Comparison of ENCODE assay signal across 14 cellular contexts in the genomic region with DNA sequence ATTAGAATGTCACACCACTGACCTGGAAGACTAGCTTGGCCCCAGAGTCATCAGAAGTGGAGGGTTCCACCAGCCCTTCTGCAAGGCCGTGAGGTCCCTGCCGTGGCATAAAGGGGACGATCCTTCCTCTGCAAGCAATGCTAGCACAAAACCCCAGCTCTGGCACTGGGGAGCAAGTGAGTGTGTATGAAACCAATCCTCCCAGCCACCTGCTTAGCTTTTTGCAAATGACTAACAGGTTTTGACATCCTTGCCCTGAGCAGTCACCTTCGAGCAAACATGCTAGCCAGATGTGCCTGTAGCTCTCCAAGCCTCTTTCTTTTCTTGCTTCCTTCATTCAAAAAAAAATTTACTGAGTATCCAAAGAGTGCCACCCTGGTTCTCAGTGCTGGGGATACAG. TPM values are rescaled to one million over a fixed set of nuclear protein-coding genes. Genes with fewer than 3 reads are reported as not detected.
DNase-seq lines count a peak whose midpoint lies in the region; ATAC-seq, FAIRE-seq and TF ChIP-seq lines count a peak whose summit lies in the region.
"Had no signal": no experiment of that assay in that cellular context is flagged by ENCODE, and none has a peak within 500 bp of the region (broad histone marks: within the 10 kb centered on the region; RNA-seq: fewer than 3 reads in every experiment).

No MANE protein-coding gene starts in this region.

- no peaks in the 10 kb centered on the region for H3K36me3 ChIP-seq in HepG2 (replicated peaks in 1 of 2; ENCODE audit: control insufficient read depth in 1 of 2, insufficient read depth in 2 of 2, low read length in 2 of 2)
- H3K36me3 ChIP-seq in right lobe of liver: no peaks in the 10 kb centered on the region
- H3K36me3 ChIP-seq in PC-9 (ENCODE audit: low read depth): peaks cover 68% of the 10 kb centered on the region

- H3K9me3 ChIP-seq in HepG2 (ENCODE audit: low read length) (no peaks in the 10 kb centered on the region), right lobe of liver (no peaks in the 10 kb centered on the region), PC-9 (ENCODE audit: insufficient read depth, low read depth) (no peaks in the 10 kb centered on the region)
- H3K9me3 ChIP-seq in CD4-positive, alpha-beta T cell (ENCODE audit: control insufficient read depth, low read length): no peaks in the 10 kb centered on the region

- POLR2A ChIA-PET in HepG2 (lab: Yijun Ruan, JAX): no interaction called here
- POLR2A ChIA-PET in PC-9 (lab: Charles Lee; ENCODE audit: unreplicated experiment): interaction anchor here (0.5 to 0.7 kb wide), 3 partner anchors 232 to 811 kb away, joined by 3 to 9 read pairs (median 7); no protein-coding TSS in a partner anchor
- POLR2A ChIA-PET in CD4-positive, alpha-beta T cell (lab: Charles Lee): no interaction called here

- ATAC-seq in HepG2 (0 out of 3 replicates have a peak, but pooled peaks have one; percentile 10), right lobe of liver (no peak), GM19395 (IDR thresholded peaks at IDR 0.05; ENCODE audit: unreplicated experiment) (no peak)
- ATAC-seq in CD4-positive, alpha-beta T cell (ENCODE audit: poor library complexity): no peak
- no peak for ATAC-seq in activated T-cell treated with anti-CD3 and anti-CD28 coated beads, Interleukin-2, amount 50 U/mL, for 72 hours (replicated peaks in 1 of 2)
- ATAC-seq: GM23338 had no signal

- DNase-seq in HepG2 (ENCODE audit: low spot score) (no peak), right lobe of liver (no peak), PC-9 (no peak), COLO829 (ENCODE audit: low spot score) (no peak)
- DNase-seq in CD4-positive, alpha-beta T cell: no peak
- no peak for DNase-seq in activated T-cell treated with anti-CD3 and anti-CD28 coated beads, Interleukin-2, amount 50 U/mL, for 72 hours
- DNase-seq: DMS79, H7, IMR-90 had no signal

- H3K79me2 ChIP-seq in HepG2 (ENCODE audit: insufficient read depth, low read length) (no peaks in the 10 kb centered on the region), PC-9 (ENCODE audit: low read depth) (peaks cover 100% of the 10 kb centered on the region)

- in situ Hi-C loops in HepG2 (cut with HindIII; ENCODE audit: extremely low pct_ligation_motif_present, low pct_unique_long_range_greater_than_20kb): no loop called here

- H4K20me1 ChIP-seq in HepG2 (ENCODE audit: insufficient read depth, low read length) (no peaks in the 10 kb centered on the region), PC-9 (ENCODE audit: insufficient read depth) (peaks cover 100% of the 10 kb centered on the region)

- TF ChIP-seq EP300 in HepG2 (IDR thresholded peaks at IDR 0.05; ENCODE audit: low read depth in 2 of 2, low read length in 2 of 2) (no peak), HepG2 (CRISPR knock-in tag; IDR thresholded peaks at IDR 0.05; ENCODE audit: borderline replicate concordance) (no peak)

- peaks cover 96% of the 10 kb centered on the region for H3K4me1 Mint-ChIP-seq in dendritic cell treated with granulocyte-macrophage colony-stimulating factor and Interleukin-4, amounts not matched to agents 40 ng/mL and 50 ng/mL, for 4 days (ENCODE audit: low read depth)
- H3K4me1 Mint-ChIP-seq in CD4-positive, alpha-beta T cell (ENCODE audit: low read depth): no peaks in the 10 kb centered on the region
- no peaks in the 10 kb centered on the region for H3K4me1 Mint-ChIP-seq in activated T-cell treated with anti-CD3 and anti-CD28 coated beads, Interleukin-2, amount 50 U/mL, for 72 hours (ENCODE audit: low read depth)

- peak overlapping the region; percentile 71 for H3K27ac Mint-ChIP-seq in dendritic cell treated with granulocyte-macrophage colony-stimulating factor and Interleukin-4, amounts not matched to agents 40 ng/mL and 50 ng/mL, for 4 days
- no peak overlapping the region for H3K27ac Mint-ChIP-seq in CD4-positive, alpha-beta T cell
- no peak overlapping the region for H3K27ac Mint-ChIP-seq in activated T-cell treated with anti-CD3 and anti-CD28 coated beads, Interleukin-2, amount 50 U/mL, for 72 hours
- H3K27ac Mint-ChIP-seq: GM23338 had no signal

- WGBS in HepG2 (ENCODE audit: low lambda C conversion rate): 60% methylated on average over 4 of the region's 4 CpGs
- 80% methylated on average over 1 of the region's 4 CpGs for WGBS in right lobe of liver (ENCODE audit: insufficient coverage, low coverage, low lambda C conversion rate, missing lambda C conversion rate)

- no peaks in the 10 kb centered on the region for H3K9me2 ChIP-seq in PC-9 (ENCODE audit: insufficient read depth)

- CTCF ChIA-PET in HepG2 (lab: Yijun Ruan, JAX; ENCODE audit: low intra/inter-chr PET ratio, low total read pairs): no interaction called here
- CTCF ChIA-PET in PC-9 (lab: Charles Lee): no interaction called here
- CTCF ChIA-PET in CD4-positive, alpha-beta T cell (lab: Charles Lee): no interaction called here

- H3K27me3 ChIP-seq in HepG2 (ENCODE audit: control insufficient read depth in 1 of 2, insufficient read depth in 2 of 2, low read length in 2 of 2): no peaks in the 10 kb centered on the region
- H3K27me3 ChIP-seq in right lobe of liver: no peaks in the 10 kb centered on the region
- H3K27me3 ChIP-seq in PC-9 (ENCODE audit: insufficient read depth, low read depth): no peaks in the 10 kb centered on the region
- H3K27me3 ChIP-seq in CD4-positive, alpha-beta T cell (ENCODE audit: control insufficient read depth, insufficient read depth, low read length): no peaks in the 10 kb centered on the region

- H3K4me2 ChIP-seq in HepG2 (ENCODE audit: low read depth, low read length): no peak overlapping the region
- H3K4me2 ChIP-seq in PC-9: no peak overlapping the region
- H3K4me2 ChIP-seq: GM23338 had no signal

- peaks cover 82% of the 10 kb centered on the region for H3K36me3 Mint-ChIP-seq in dendritic cell treated with granulocyte-macrophage colony-stimulating factor and Interleukin-4, amounts not matched to agents 40 ng/mL and 50 ng/mL, for 4 days (ENCODE audit: low read depth)
- H3K36me3 Mint-ChIP-seq in CD4-positive, alpha-beta T cell (ENCODE audit: low read depth): no peaks in the 10 kb centered on the region
- H3K36me3 Mint-ChIP-seq in activated T-cell treated with anti-CD3 and anti-CD28 coated beads, Interleukin-2, amount 50 U/mL, for 72 hours (ENCODE audit: insufficient read depth in 2 of 2): no peaks in the 10 kb centered on the region

- no TSS peak for BruUV-seq in HepG2 (replicated peaks; lab: Mats Ljungman, UMichigan)
- no TSS peak for BruUV-seq in PC-9 (replicated peaks; lab: Mats Ljungman, UMichigan)

- TF ChIP-seq POLR2A in HepG2 (IDR thresholded peaks at IDR 0.05; ENCODE audit: insufficient read depth in 1 of 2, low read depth in 2 of 2, low read length in 2 of 2): no peak
- no peak for TF ChIP-seq POLR2A in right lobe of liver (IDR thresholded peaks at IDR 0.05)

- no peak for FAIRE-seq in HepG2 (lab: Jason Lieb, UNC)
- FAIRE-seq: GM12891 had no signal

- TF ChIP-seq RAD21 in HepG2 (CRISPR knock-in tag; IDR thresholded peaks at IDR 0.05): no peak

- H2AFZ ChIP-seq in HepG2 (ENCODE audit: low read length) (no peak overlapping the region), PC-9 (no peak overlapping the region)
- H2AFZ ChIP-seq: GM23338 had no signal

- H3K4me1 ChIP-seq in HepG2 (ENCODE audit: insufficient read depth, low read length) (peaks cover 13% of the 10 kb centered on the region), right lobe of liver (peaks cover 0 to 7% (median 0%) of the 10 kb centered on the region in 4 donors), PC-9 (replicated peaks; ENCODE audit: insufficient read depth) (peaks cover 31% of the 10 kb centered on the region)

- H3K9me3 Mint-ChIP-seq in dendritic cell treated with granulocyte-macrophage colony-stimulating factor and Interleukin-4, amounts not matched to agents 40 ng/mL and 50 ng/mL, for 4 days: no peaks in the 10 kb centered on the region
- H3K9me3 Mint-ChIP-seq in CD4-positive, alpha-beta T cell: no peaks in the 10 kb centered on the region
- peaks cover 0 to 2% of the 10 kb centered on the region in 2 donors for H3K9me3 Mint-ChIP-seq in activated T-cell treated with anti-CD3 and anti-CD28 coated beads, Interleukin-2, amount 50 U/mL, for 72 hours

- H3K27ac ChIP-seq in HepG2 (ENCODE audit: extremely low read length, insufficient read depth, low read length) (no peak overlapping the region), right lobe of liver (no peak overlapping the region), PC-9 (peak overlapping the region; percentile 30; the same call in 1 of the 2 replicates)
- no peak overlapping the region for H3K27ac ChIP-seq in CD4-positive, alpha-beta T cell (ENCODE audit: low read depth, low read length)
- H3K27ac ChIP-seq: 22Rv1 had no signal

- H3F3A ChIP-seq in PC-9 (ENCODE audit: insufficient read depth, low read depth): peaks cover 74% of the 10 kb centered on the region

- no peak overlapping the region for H3K4me3 ChIP-seq in HepG2 (replicated peaks in 1 of 3; ENCODE audit: insufficient read depth in 1 of 3, low read depth in 2 of 3, low read length in 3 of 3)
- H3K4me3 ChIP-seq in right lobe of liver: no peak overlapping the region
- no peak overlapping the region for H3K4me3 ChIP-seq in PC-9
- H3K4me3 ChIP-seq: GM23338 had no signal

- peak overlapping the region; percentile 30 for H3K4me3 Mint-ChIP-seq in dendritic cell treated with granulocyte-macrophage colony-stimulating factor and Interleukin-4, amounts not matched to agents 40 ng/mL and 50 ng/mL, for 4 days
- H3K4me3 Mint-ChIP-seq in CD4-positive, alpha-beta T cell: no peak overlapping the region
- no peak overlapping the region for H3K4me3 Mint-ChIP-seq in activated T-cell treated with anti-CD3 and anti-CD28 coated beads, Interleukin-2, amount 50 U/mL, for 72 hours
- H3K4me3 Mint-ChIP-seq: GM23338 had no signal

- intact Hi-C loops in HepG2 (cut with micrococcal nuclease; ENCODE audit: unreplicated experiment): no loop called here
- intact Hi-C loops in right lobe of liver (cut with DNase I): no loop called here
- intact Hi-C loops in PC-9 (cut with micrococcal nuclease; ENCODE audit: unreplicated experiment): no loop called here
- intact Hi-C loops in dendritic cell treated with granulocyte-macrophage colony-stimulating factor and Interleukin-4, amounts not matched to agents 40 ng/mL and 50 ng/mL, for 4 days (cut with micrococcal nuclease): no loop called here
- intact Hi-C loops in CD4-positive, alpha-beta T cell (cut with DNase I, micrococcal nuclease): no loop called here

- TF ChIP-seq CTCF in HepG2 (CRISPR knock-in tag; IDR thresholded peaks at IDR 0.05): no peak
- TF ChIP-seq CTCF in right lobe of liver (IDR thresholded peaks at IDR 0.05): no peak
- TF ChIP-seq CTCF in PC-9 (conservative IDR thresholded peaks at IDR 0.05): no peak
- TF ChIP-seq CTCF in CD4-positive, alpha-beta T cell (IDR thresholded peaks at IDR 0.05): no peak

- no peaks in the 10 kb centered on the region for H3K27me3 Mint-ChIP-seq in dendritic cell treated with granulocyte-macrophage colony-stimulating factor and Interleukin-4, amounts not matched to agents 40 ng/mL and 50 ng/mL, for 4 days
- H3K27me3 Mint-ChIP-seq in CD4-positive, alpha-beta T cell: peaks cover 11% of the 10 kb centered on the region
- H3K27me3 Mint-ChIP-seq in activated T-cell treated with anti-CD3 and anti-CD28 coated beads, Interleukin-2, amount 50 U/mL, for 72 hours (ENCODE audit: low read depth): no peaks in the 10 kb centered on the region

- no peak overlapping the region for H3K9ac ChIP-seq in HepG2 (ENCODE audit: insufficient read depth, low read depth, low read length)

RNA-seq across cellular contexts. Expression of gene SULF2, which starts 8.6 kb away (rescaled TPM):
- total RNA-seq in HepG2 (2016; rRNA removed; fragmentation: Illumina TruSeq; extraction: Trizol): 29.1 and 50.9 TPM in 2 replicates
- 7.4 and 9.2 TPM in 2 replicates for total RNA-seq in HepG2 (2016; cell fraction: cytosol; rRNA removed; fragmentation: Illumina TruSeq; extraction: Trizol; ENCODE audit: low read depth)
- 22.2 and 47.3 TPM in 2 replicates for total RNA-seq in HepG2 (2016; cell fraction: insoluble cytoplasmic fraction; rRNA removed; fragmentation: Illumina TruSeq; extraction: Trizol)
- 23.9 and 29.0 TPM in 2 replicates for total RNA-seq in HepG2 (2016; cell fraction: membrane; rRNA removed; fragmentation: Illumina TruSeq; extraction: Trizol)
- total RNA-seq in HepG2 (2016; cell fraction: nucleus; rRNA removed; fragmentation: Illumina TruSeq; extraction: Trizol): 55.3 and 65.2 TPM in 2 replicates
- polyA plus RNA-seq in HepG2 (2011; rRNA removed): 7.2 and 9.3 TPM in 2 replicates
- polyA plus RNA-seq in HepG2 (2011; cell fraction: cytosol; rRNA removed): 9.3 and 12.6 TPM in 2 replicates
- polyA plus RNA-seq in HepG2 (2011; cell fraction: nucleus; rRNA removed): 21.3 and 25.5 TPM in 2 replicates
- polyA plus RNA-seq in HepG2 (2012): 5.1 and 11.0 TPM in 2 replicates
- 10.7 and 10.8 TPM in 2 replicates for polyA plus RNA-seq in HepG2 (2016; cell fraction: cytosol; fragmentation: Illumina TruSeq; extraction: Trizol; ENCODE audit: low read depth)
- polyA plus RNA-seq in HepG2 (2016; cell fraction: insoluble cytoplasmic fraction; fragmentation: Illumina TruSeq; extraction: Trizol; ENCODE audit: low read depth): 33.7 and 34.1 TPM in 2 replicates
- polyA plus RNA-seq in HepG2 (2016; cell fraction: membrane; fragmentation: Illumina TruSeq; extraction: Trizol; ENCODE audit: low read depth): 22.4 and 24.8 TPM in 2 replicates
- 96.6 and 101 TPM in 2 replicates for polyA plus RNA-seq in HepG2 (2016; cell fraction: nucleus; fragmentation: Illumina TruSeq; extraction: Trizol; ENCODE audit: insufficient read depth, low read depth)
- polyA minus RNA-seq in HepG2 (2011; rRNA and poly(A)+ RNA removed; ENCODE audit: low replicate concordance): 51.1 TPM in 1 of 2 replicates, not detected in the other
- polyA minus RNA-seq in HepG2 (2011; cell fraction: cytosol; rRNA and poly(A)+ RNA removed): 16.7 and 17.7 TPM in 2 replicates
- polyA minus RNA-seq in HepG2 (2011; cell fraction: nucleus; rRNA and poly(A)+ RNA removed): 11.1 and 13.5 TPM in 2 replicates
- total RNA-seq in right lobe of liver: 10 to 100 TPM in 5 of 6 experiments, 1 to 10 TPM in 1; 6.1 to 92.0 (median 48.3) TPM
- total RNA-seq in PC-9 (2021): 439 and 495 TPM in 2 replicates
- total RNA-seq in CD4-positive, alpha-beta T cell: 1 to 10 TPM; 1.5 to 2.8 TPM
- under 1 TPM; 0.65 to 0.72 TPM for total RNA-seq in activated T-cell treated with anti-CD3 and anti-CD28 coated beads, Interleukin-2, amount 50 U/mL, for 72 hours
